10 cellular contexts compared by ENCODE assay signal in the genomic region with DNA sequence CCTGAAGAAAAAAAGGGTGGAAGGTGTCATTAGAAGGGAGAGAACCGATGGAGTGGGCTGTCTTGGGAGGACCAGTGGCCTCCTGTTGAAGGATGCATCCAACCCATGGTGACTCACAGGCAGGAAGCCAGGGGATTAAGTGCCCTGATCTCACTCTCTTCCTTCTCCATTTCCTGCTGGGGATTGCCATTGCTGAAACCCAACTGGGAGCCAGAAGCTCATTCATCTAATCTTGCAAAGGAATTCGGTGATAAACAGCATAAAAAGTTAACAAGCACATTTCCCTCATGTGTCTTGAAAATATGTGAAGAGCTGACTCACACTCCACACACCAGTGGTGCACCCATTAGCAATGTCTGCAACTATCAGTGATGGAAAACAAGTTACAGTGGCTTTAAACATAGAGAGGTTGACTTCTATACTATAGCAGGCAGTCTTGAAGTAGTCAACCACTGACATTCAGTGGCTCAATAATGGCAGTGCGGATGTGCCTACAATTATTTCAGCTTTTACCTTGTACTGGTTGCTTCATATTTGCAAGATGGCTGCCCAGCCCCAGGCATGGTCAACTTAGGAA. TPM values are rescaled to one million over a fixed set of nuclear protein-coding genes. Genes with fewer than 3 reads are reported as not detected.
A peak's percentile ranks its signal among the peaks of the same experiment; 100 is the strongest.
DNase-seq lines count a peak whose midpoint lies in the region; ATAC-seq and TF ChIP-seq lines count a peak whose summit lies in the region.
"Had no signal": no experiment of that assay in that cellular context is flagged by ENCODE, and none has a peak within 500 bp of the region (broad histone marks: within the 10 kb centered on the region; RNA-seq: fewer than 3 reads in every experiment).

No MANE protein-coding gene starts in this region.

- TF ChIP-seq CTCF in HFFc6 (IDR thresholded peaks at IDR 0.05) (peak; percentile 41), smooth muscle cell (IDR thresholded peaks at IDR 0.05; ENCODE audit: borderline replicate concordance, insufficient read depth, poor library complexity, severe bottlenecking) (no peak)

- H3K9me3 Mint-ChIP-seq in HFFc6: no peaks in the 10 kb centered on the region

- H3K27ac Mint-ChIP-seq in HFFc6: peak overlapping the region; percentile 79
- H3K27ac Mint-ChIP-seq: activated naive CD8-positive, alpha-beta T cell had no signal

- peaks cover 7% of the 10 kb centered on the region; the same call in 1 of the 2 replicates for H3K36me3 Mint-ChIP-seq in HFFc6 (ENCODE audit: low read depth)
- H3K36me3 Mint-ChIP-seq: activated naive CD8-positive, alpha-beta T cell had no signal

- WGBS in smooth muscle cell (ENCODE audit: low lambda C conversion rate): 26% methylated on average over 3 of the region's 3 CpGs

- no peaks in the 10 kb centered on the region for H3K27me3 Mint-ChIP-seq in HFFc6 (ENCODE audit: insufficient read depth)
- H3K27me3 Mint-ChIP-seq: activated naive CD8-positive, alpha-beta T cell had no signal

- ATAC-seq in Right ventricle myocardium superior (ENCODE audit: poor library complexity) (peak; percentile 49), HG02970 (IDR thresholded peaks at IDR 0.05; ENCODE audit: low FRiP score, unreplicated experiment) (no peak), GM18498 (IDR thresholded peaks at IDR 0.05; ENCODE audit: unreplicated experiment) (no peak)

- peaks cover 18% of the 10 kb centered on the region for H3K4me1 ChIP-seq in smooth muscle cell (ENCODE audit: low read depth)

- no peak overlapping the region for H3K4me3 ChIP-seq in smooth muscle cell

- H3K9me3 ChIP-seq in smooth muscle cell (replicated peaks; ENCODE audit: low read depth): no peaks in the 10 kb centered on the region

- peak overlapping the region; percentile 79 for H3K4me2 ChIP-seq in smooth muscle cell

- peak overlapping the region; percentile 35 for H3K9ac ChIP-seq in smooth muscle cell (ENCODE audit: low read depth)

- H3K36me3 ChIP-seq in smooth muscle cell (ENCODE audit: low read depth): no peaks in the 10 kb centered on the region

- no peaks in the 10 kb centered on the region for H4K20me1 ChIP-seq in smooth muscle cell (ENCODE audit: low read depth)

- intact Hi-C loops in Right ventricle myocardium superior (cut with DNase I): no loop called here

- DNase-seq in HFFc6 (peak; percentile 96), T1000 (lab: John Stamatoyannopoulos, UW) (peak; percentile 54), Right ventricle myocardium superior (no peak), smooth muscle cell (lab: John Stamatoyannopoulos, UW; ENCODE audit: unreplicated experiment) (peak; percentile 43), T-helper 2 cell (no peak)
- DNase-seq: NCI-H526 had no signal

- H3K4me3 Mint-ChIP-seq in HFFc6: peak overlapping the region; percentile 43
- H3K4me3 Mint-ChIP-seq: activated naive CD8-positive, alpha-beta T cell had no signal

- H3K4me1 Mint-ChIP-seq in HFFc6 (ENCODE audit: low read depth): peaks cover 50% of the 10 kb centered on the region

- H3K27ac ChIP-seq in smooth muscle cell (ENCODE audit: low read depth): peak overlapping the region; percentile 89

- peaks cover 36% of the 10 kb centered on the region for H3F3A ChIP-seq in smooth muscle cell (ENCODE audit: low read depth)

- no peaks in the 10 kb centered on the region for H3K79me2 ChIP-seq in smooth muscle cell (ENCODE audit: low read depth)

- H3K27me3 ChIP-seq in smooth muscle cell (ENCODE audit: low read depth): no peaks in the 10 kb centered on the region

- H2AFZ ChIP-seq in smooth muscle cell (ENCODE audit: low read depth): peak overlapping the region; percentile 70

RNA-seq across cellular contexts. Expression of a gene that starts 12.8 kb away (rescaled TPM):
- 10 to 100 TPM; 10.5 to 18.2 (median 12.5) TPM for total RNA-seq in HFFc6 (2021; fragmentation: NEBNext Ultra II Directional; extraction: Animal tissue kit (Norgen Biotek cat#: 25700))
- total RNA-seq in Right ventricle myocardium superior: 11.4 TPM
- total RNA-seq in smooth muscle cell: 124 and 159 TPM in 2 replicates
- 198 and 252 TPM in 2 replicates for polyA plus RNA-seq in smooth muscle cell

RNA-seq across cellular contexts. Expression of a gene that starts 26.2 kb away (rescaled TPM):
- not detected for total RNA-seq in HFFc6 (2021; fragmentation: NEBNext Ultra II Directional; extraction: Animal tissue kit (Norgen Biotek cat#: 25700))
- 249 TPM for total RNA-seq in Right ventricle myocardium superior
- total RNA-seq in smooth muscle cell: 0.13 and 0.31 TPM in 2 replicates
- 0.60 and 0.75 TPM in 2 replicates for polyA plus RNA-seq in smooth muscle cell
- polyA plus RNA-seq: neural cell had no signal

RNA-seq across cellular contexts. Expression of a gene that starts 58.7 kb away (rescaled TPM):
- total RNA-seq in HFFc6 (2021; fragmentation: NEBNext Ultra II Directional; extraction: Animal tissue kit (Norgen Biotek cat#: 25700)): 1 to 10 TPM in 5 of 6 experiments, under 1 TPM in 1; 0.91 to 2.2 (median 1.8) TPM
- total RNA-seq in Right ventricle myocardium superior: 2.0 TPM
- total RNA-seq in smooth muscle cell: 1.7 and 2.3 TPM in 2 replicates
- polyA plus RNA-seq in smooth muscle cell: 10.2 and 10.6 TPM in 2 replicates

RNA-seq across cellular contexts. Expression of a gene that starts 58.8 kb away (rescaled TPM):
- 10 to 100 TPM; 42.7 to 52.1 (median 47.0) TPM for total RNA-seq in HFFc6 (2021; fragmentation: NEBNext Ultra II Directional; extraction: Animal tissue kit (Norgen Biotek cat#: 25700))
- total RNA-seq in Right ventricle myocardium superior (48.4 TPM), smooth muscle cell (27.6 and 29.5 TPM in 2 replicates)
- 41.6 and 57.0 TPM in 2 replicates for polyA plus RNA-seq in smooth muscle cell

Comparison
In these comparisons a context has a peak if more than half of its experiments do, and no peak if none do; other contexts are left out.
1. DNase-seq: peak in HFFc6 (single experiment), T1000 (single experiment) and smooth muscle cell (single experiment); none in Right ventricle myocardium superior (single experiment) and T-helper 2 cell (0 of 5).
2. RNA of a gene that starts 26.2 kb away (total RNA-seq): 249 TPM in Right ventricle myocardium superior (single experiment); 0.13 to 0.31 TPM in smooth muscle cell and not detected in HFFc6; every median in the first group is over 100 times any median in the second.